In the genomic region with DNA sequence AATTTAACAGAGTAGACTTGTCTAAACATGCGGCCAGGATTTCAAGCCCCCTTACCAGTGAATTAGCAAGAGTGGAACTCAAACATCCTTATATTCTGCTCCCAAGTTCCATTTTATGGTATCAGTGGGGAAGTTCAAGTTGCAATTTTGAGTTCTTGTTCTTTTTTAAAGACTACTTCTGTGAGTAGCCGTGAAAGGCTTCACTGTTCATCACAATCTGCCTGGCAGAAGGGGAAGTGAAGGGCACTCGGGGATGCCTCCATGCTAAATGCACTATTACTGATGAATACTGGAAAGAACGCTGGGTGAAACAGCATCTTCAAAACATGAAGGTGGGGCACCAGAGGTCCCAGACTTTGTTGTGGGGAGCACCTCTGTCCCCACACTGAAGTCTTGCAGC, we compare ENCODE assay signal across 16 cellular contexts. TPM values are rescaled to one million over a fixed set of nuclear protein-coding genes. Genes with fewer than 3 reads are reported as not detected.
"Had no signal": no experiment of that assay in that cellular context is flagged by ENCODE, and none has a peak within 500 bp of the region (broad histone marks: within the 10 kb centered on the region; RNA-seq: fewer than 3 reads in every experiment).

No MANE protein-coding gene starts in this region.

- H3K9me3 ChIP-seq: body of pancreas, prostate gland, sigmoid colon, suprapubic skin, upper lobe of left lung had no signal

- H3K4me1 ChIP-seq: prostate gland, suprapubic skin had no signal

- DNase-seq: activated CD8-positive, alpha-beta memory T cell treated with anti-CD3 and anti-CD28 coated beads, Interleukin-2, amount 10 ng/mL, durations not matched to agents 7 days and 5 days; activated effector memory CD4-positive, alpha-beta T cell treated with Interleukin-2 at 50 U/mL for 16 hours; activated T-cell treated with anti-CD3 and anti-CD28 coated beads, Interleukin-2, amount 50 U/mL, for 24 hours; amniotic stem cell; cortex of kidney; mucosa of descending colon; natural killer cell; sigmoid colon; stimulated activated CD4-positive, alpha-beta T cell treated with anti-CD3 and anti-CD28 coated beads, Interleukin-12 subunit alpha, Interleukin-12 subunit beta, amount 100 ng/mL, for 4 hours; upper lobe of left lung had no signal

- H3K36me3 ChIP-seq: prostate gland, sigmoid colon, suprapubic skin, upper lobe of left lung had no signal

- H3K27ac ChIP-seq: body of pancreas, hepatocyte, prostate gland, sigmoid colon, suprapubic skin, upper lobe of left lung had no signal

- H3K4me3 ChIP-seq: body of pancreas, hepatocyte, mucosa of descending colon, prostate gland, sigmoid colon, suprapubic skin, upper lobe of left lung had no signal

- H3K27me3 ChIP-seq: body of pancreas, hepatocyte, sigmoid colon, suprapubic skin, upper lobe of left lung had no signal

- ATAC-seq: activated CD4-positive, CD25-positive, alpha-beta regulatory T cell treated with anti-CD3 and anti-CD28 coated beads, Interleukin-2, amount 50 U/mL, for 24 hours; activated CD8-positive, alpha-beta memory T cell treated with anti-CD3 and anti-CD28 coated beads, Interleukin-2, amount 10 ng/mL, durations not matched to agents 7 days and 5 days; body of pancreas; mucosa of descending colon; natural killer cell had no signal

- H2AFZ ChIP-seq: hepatocyte had no signal

- H3K4me2 ChIP-seq: hepatocyte had no signal

RNA-seq across cellular contexts. Expression of a gene that starts 22.4 kb away (rescaled TPM):
- total RNA-seq: epithelial cell of proximal tubule had no signal
